Comparison of ENCODE assay signal across 8 cellular contexts in the genomic region with DNA sequence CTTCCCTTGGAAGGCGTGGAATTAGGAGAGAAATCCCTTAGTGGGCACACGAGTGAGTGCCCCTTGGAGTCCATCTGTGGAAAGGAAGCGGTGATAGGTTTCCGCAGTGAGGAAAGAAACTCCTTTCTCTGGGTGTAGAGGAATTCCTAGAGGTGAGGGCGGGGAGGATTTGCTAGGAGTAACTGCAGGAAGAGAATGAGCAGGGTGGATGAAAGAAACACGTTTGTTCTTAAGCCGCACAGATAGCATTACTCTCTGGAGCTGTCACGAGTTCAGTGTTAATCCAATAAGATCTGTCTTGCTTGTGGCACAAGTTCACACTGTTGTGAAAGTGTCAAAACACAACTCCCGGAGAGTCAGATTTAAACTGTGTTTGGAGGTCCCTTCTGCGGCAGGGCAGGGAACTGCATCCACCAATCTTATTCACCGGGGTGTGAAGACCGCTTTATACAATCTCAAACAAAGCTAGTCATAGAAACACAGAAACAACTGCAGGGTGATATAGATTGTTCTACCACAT. TPM values are rescaled to one million over a fixed set of nuclear protein-coding genes. Genes with fewer than 3 reads are reported as not detected.
DNase-seq lines count a peak whose midpoint lies in the region; ATAC-seq and TF ChIP-seq lines count a peak whose summit lies in the region.

No MANE protein-coding gene starts in this region.

- H3K36me3 Mint-ChIP-seq in activated naive CD4-positive, alpha-beta T cell treated with anti-CD3 and anti-CD28 coated beads for 36 hours (ENCODE audit: low read depth): no peaks in the 10 kb centered on the region
- no peaks in the 10 kb centered on the region for H3K36me3 Mint-ChIP-seq in progenitor cell of endocrine pancreas (ENCODE audit: insufficient read depth)

- H3K4me3 Mint-ChIP-seq in activated naive CD4-positive, alpha-beta T cell treated with anti-CD3 and anti-CD28 coated beads for 36 hours: peak overlapping the region; percentile 64
- H3K4me3 Mint-ChIP-seq in progenitor cell of endocrine pancreas (ENCODE audit: low read depth): peak overlapping the region; percentile 56

- ATAC-seq in GM21360 (IDR thresholded peaks at IDR 0.05; ENCODE audit: unreplicated experiment) (peak; percentile 70), HG03575 (IDR thresholded peaks at IDR 0.05; ENCODE audit: extremely low read depth, insufficient number of reproducible peaks, low FRiP score, unreplicated experiment) (peak; percentile 53), heart left ventricle (peak; percentile 73 to 87 (median 86))

- no peaks in the 10 kb centered on the region for H3K9me3 Mint-ChIP-seq in activated naive CD4-positive, alpha-beta T cell treated with anti-CD3 and anti-CD28 coated beads for 36 hours
- H3K9me3 Mint-ChIP-seq in progenitor cell of endocrine pancreas (ENCODE audit: low read depth): no peaks in the 10 kb centered on the region

- H3K4me1 Mint-ChIP-seq in activated naive CD4-positive, alpha-beta T cell treated with anti-CD3 and anti-CD28 coated beads for 36 hours (ENCODE audit: low read depth): peaks cover 9% of the 10 kb centered on the region
- peaks cover 8% of the 10 kb centered on the region for H3K4me1 Mint-ChIP-seq in progenitor cell of endocrine pancreas (ENCODE audit: low read depth)

- H3K4me1 ChIP-seq in heart left ventricle: peaks cover 0 to 24% (median 11%) of the 10 kb centered on the region in 12 donors

- intact Hi-C loops in activated naive CD4-positive, alpha-beta T cell treated with anti-CD3 and anti-CD28 coated beads for 36 hours (cut with micrococcal nuclease): loop anchor here (1.0 to 10.0 kb wide), 14 partner anchors 100 to 1105 kb away; a partner anchor contains a TSS
- intact Hi-C loops in heart left ventricle (cut with DNase I): loop anchor here in 4 of 10 donors (5.0 to 10.0 kb wide), 4 partner anchors 283 to 527 kb away; a partner anchor contains a TSS

- H3K27ac Mint-ChIP-seq in activated naive CD4-positive, alpha-beta T cell treated with anti-CD3 and anti-CD28 coated beads for 36 hours: peak overlapping the region; percentile 7
- H3K27ac Mint-ChIP-seq in progenitor cell of endocrine pancreas: no peak overlapping the region

- peak in 1 of 2 donors; percentile 41 for TF ChIP-seq POLR2A in heart left ventricle (IDR thresholded peaks at IDR 0.05)

- H3K27ac ChIP-seq in heart left ventricle: peak overlapping the region; percentile 68 to 93 (median 88)

- H3K36me3 ChIP-seq in GM06990 (ENCODE audit: control insufficient read depth, insufficient read depth, low read length) (no peaks in the 10 kb centered on the region), heart left ventricle (no peaks in the 10 kb centered on the region)

- CTCF ChIA-PET in activated naive CD4-positive, alpha-beta T cell treated with anti-CD3 and anti-CD28 coated beads for 36 hours (lab: Charles Lee): interaction anchor here (0.6 to 1.5 kb wide), 7 partner anchors 9 to 363 kb away, joined by 3 to 4 read pairs (median 3); no protein-coding TSS in a partner anchor

- DNase-seq in GM06990 (ENCODE audit: extremely low read depth, insufficient read length) (peak; percentile 52), heart left ventricle (peak in 4 of 5 donors; percentile 50 to 57 (median 56)), progenitor cell of endocrine pancreas (ENCODE audit: low spot score, unreplicated experiment) (no peak), NCI-H187 treated with DMSO at 0.1 percent for 48 hours (lab: John Stamatoyannopoulos, UW) (no peak), LoVo (ENCODE audit: low spot score) (no peak)
- peak; percentile 79 for DNase-seq in activated naive CD4-positive, alpha-beta T cell treated with anti-CD3 and anti-CD28 coated beads for 36 hours

- TF ChIP-seq CTCF in GM06990 (IDR thresholded peaks at IDR 0.05; ENCODE audit: insufficient read depth, low read length, poor library complexity, severe bottlenecking) (peak; percentile 73), heart left ventricle (IDR thresholded peaks at IDR 0.05) (peak; percentile 43 to 74 (median 65)), progenitor cell of endocrine pancreas (IDR thresholded peaks at IDR 0.05; ENCODE audit: unreplicated experiment) (peak; percentile 54)

- H3K27me3 Mint-ChIP-seq in activated naive CD4-positive, alpha-beta T cell treated with anti-CD3 and anti-CD28 coated beads for 36 hours (ENCODE audit: low read depth): peaks cover 59% of the 10 kb centered on the region
- H3K27me3 Mint-ChIP-seq in progenitor cell of endocrine pancreas: peaks cover 76% of the 10 kb centered on the region

- 31 to 40% (median 35%) methylated on average over 12 of the region's 12 CpGs for WGBS in heart left ventricle, 4 donors

- H3K9me3 ChIP-seq in heart left ventricle: no peaks in the 10 kb centered on the region

- H3K4me3 ChIP-seq in GM06990 (replicated peaks; ENCODE audit: low read depth, low read length): peak overlapping the region; percentile 51
- peak overlapping the region; percentile 42 to 69 (median 63) for H3K4me3 ChIP-seq in heart left ventricle

- H3K27me3 ChIP-seq in GM06990 (replicated peaks; ENCODE audit: control insufficient read depth, insufficient read depth, low read length) (peaks cover 3% of the 10 kb centered on the region), heart left ventricle (peaks cover 0 to 33% (median 0%) of the 10 kb centered on the region in 9 donors)

RNA-seq across cellular contexts. Expression of a gene that starts 1.2 kb away (rescaled TPM):
- under 1 TPM; 0.36 to 0.49 TPM for total RNA-seq in activated naive CD4-positive, alpha-beta T cell treated with anti-CD3 and anti-CD28 coated beads for 36 hours
- total RNA-seq in heart left ventricle (1 to 10 TPM; 1.0 to 3.1 (median 1.7) TPM), progenitor cell of endocrine pancreas (0.93 and 1.1 TPM in 2 replicates)
- 1 to 10 TPM in 1 of 2 donors, under 1 TPM in 1; 0.34 to 1.7 TPM for polyA plus RNA-seq in heart left ventricle

Comparison
In these comparisons a context has a peak if more than half of its experiments do, and no peak if none do; other contexts are left out.
1. DNase-seq: peak in GM06990 (single experiment), activated naive CD4-positive, alpha-beta T cell treated with anti-CD3 and anti-CD28 coated beads for 36 hours (single experiment) and heart left ventricle (4 of 5); none in progenitor cell of endocrine pancreas (single experiment), NCI-H187 treated with DMSO at 0.1 percent for 48 hours (single experiment) and LoVo (single experiment).
2. Peak in every context shown above with its lines, with median percentiles within 50 percentile points of each other: CTCF ChIP-seq and ATAC-seq.